Comparison of ENCODE assay signal across 9 cellular contexts in the genomic region with DNA sequence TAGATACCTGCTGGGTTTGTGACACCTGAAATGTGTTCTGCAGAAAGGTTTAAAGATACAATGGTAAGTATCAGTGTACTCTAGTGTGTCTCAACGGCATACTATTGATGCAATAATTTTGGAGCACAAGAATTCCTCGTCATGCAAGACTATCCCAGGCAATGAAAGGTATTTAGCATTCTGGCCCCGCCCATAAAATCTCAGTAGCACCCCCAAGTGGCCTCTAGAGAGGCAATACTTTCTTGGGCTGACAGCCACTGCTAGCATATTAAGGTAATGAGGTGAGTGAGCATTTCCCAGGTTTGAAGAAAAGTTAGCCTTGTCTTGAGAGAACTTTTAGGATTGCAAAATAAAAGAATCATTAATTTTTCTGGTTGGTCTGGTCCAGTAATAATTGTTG. TPM values are rescaled to one million over a fixed set of nuclear protein-coding genes. Genes with fewer than 3 reads are reported as not detected.
DNase-seq lines count a peak whose midpoint lies in the region; ATAC-seq, FAIRE-seq and TF ChIP-seq lines count a peak whose summit lies in the region.
"Had no signal": no experiment of that assay in that cellular context is flagged by ENCODE, and none has a peak within 500 bp of the region (broad histone marks: within the 10 kb centered on the region; RNA-seq: fewer than 3 reads in every experiment).

No MANE protein-coding gene starts in this region.

- H3T11ph ChIP-seq in H9 (ENCODE audit: low read length) = no peak overlapping the region

- H3K79me1 ChIP-seq in H9 (ENCODE audit: insufficient read depth, low read depth, low read length, poor library complexity, severe bottlenecking) = no peaks in the 10 kb centered on the region
- no peaks in the 10 kb centered on the region for H3K79me1 ChIP-seq in mesenchymal stem cell (replicated peaks; ENCODE audit: low read length, poor library complexity, severe bottlenecking)

- H2AFZ ChIP-seq in H9 (ENCODE audit: low read length) (no peak overlapping the region), mesenchymal stem cell (ENCODE audit: low read depth, low read length) (no peak overlapping the region)

- no peaks in the 10 kb centered on the region for H3K79me2 ChIP-seq in H9 (ENCODE audit: insufficient read depth, low read length)

- H4K5ac ChIP-seq in H9 (ENCODE audit: insufficient read length, low read depth, low read length) = no peak overlapping the region

- H3K4me3 ChIP-seq in mesenchymal stem cell (ENCODE audit: insufficient read depth in 1 of 2, low read depth in 1 of 2, low read length in 2 of 2) = no peak overlapping the region

- H3K36me3 Mint-ChIP-seq in H9 (ENCODE audit: insufficient read depth in 1 of 3, low read depth in 3 of 3) = peaks cover 0 to 12% (median 8%) of the 10 kb centered on the region in 3 experiments; a peak in 5 of 7 replicates

- no peak overlapping the region for H2BK12ac ChIP-seq in H9 (ENCODE audit: insufficient read length, low read depth, low read length)
- no peak overlapping the region for H2BK12ac ChIP-seq in mesenchymal stem cell (ENCODE audit: low read length in 2 of 2)

- H3K9me3 ChIP-seq in H9 (ENCODE audit: control insufficient read depth, low read depth, low read length) (no peaks in the 10 kb centered on the region), mesenchymal stem cell (ENCODE audit: control insufficient read depth, low read length) (no peaks in the 10 kb centered on the region)

- peak; percentile 60; the same call in 2 of the 3 replicates for TF ChIP-seq CTCF in H9 (conservative IDR thresholded peaks at IDR 0.05)
- no peak for TF ChIP-seq CTCF in D721Med (IDR thresholded peaks at IDR 0.05; ENCODE audit: insufficient read depth, missing control alignments)

- no peaks in the 10 kb centered on the region for H3K23me2 ChIP-seq in H9 (ENCODE audit: insufficient read length, low read depth, low read length, poor library complexity, severe bottlenecking)

- H3K4me2 ChIP-seq in H9 (ENCODE audit: insufficient read depth, insufficient read length, low read length) = no peak overlapping the region
- no peak overlapping the region for H3K4me2 ChIP-seq in mesenchymal stem cell (ENCODE audit: low read length, poor library complexity, severe bottlenecking)

- H3K18ac ChIP-seq in H9 (ENCODE audit: insufficient read length, low read depth, low read length) = no peak overlapping the region
- H3K18ac ChIP-seq in mesenchymal stem cell (ENCODE audit: low read depth in 1 of 2, low read length in 2 of 2) = no peak overlapping the region

- H3K14ac ChIP-seq in H9 (ENCODE audit: insufficient read depth, low read length) (no peak overlapping the region), mesenchymal stem cell (ENCODE audit: low read length in 2 of 2) (no peak overlapping the region)

- H3K4me1 ChIP-seq in H9 (ENCODE audit: insufficient read depth, low read length) = peaks cover 2% of the 10 kb centered on the region; the same call in 1 of the 2 replicates
- no peaks in the 10 kb centered on the region for H3K4me1 ChIP-seq in mesenchymal stem cell (ENCODE audit: control insufficient read depth, insufficient read depth, low read depth, low read length)

- H2BK120ac ChIP-seq in H9 (ENCODE audit: low read depth, low read length, poor library complexity, severe bottlenecking) = no peak overlapping the region
- no peak overlapping the region for H2BK120ac ChIP-seq in mesenchymal stem cell (ENCODE audit: low read depth, low read length)

- no peak overlapping the region for H3K4me3 Mint-ChIP-seq in H9

- no peak for ATAC-seq in GM18873 (IDR thresholded peaks at IDR 0.05; ENCODE audit: low FRiP score, unreplicated experiment)

- no peak overlapping the region for H3K27ac ChIP-seq in H9 (ENCODE audit: insufficient read length, low read depth, low read length)
- H3K27ac ChIP-seq in mesenchymal stem cell (ENCODE audit: low read length, poor library complexity, severe bottlenecking) = no peak overlapping the region

- DNase-seq in DMS153 treated with DMSO at 0.1 percent for 48 hours (lab: John Stamatoyannopoulos, UW; ENCODE audit: unreplicated experiment) = peak; percentile 0
- DNase-seq in DMS153 (lab: John Stamatoyannopoulos, UW) = no peak
- peak; percentile 41 for DNase-seq in H9
- peak; percentile 1 to 9 for DNase-seq in activated CD4-positive, alpha-beta T cell treated with anti-CD3 and anti-CD28 coated beads, Interleukin-2, amount 50 U/mL, for 48 hours
- DNase-seq in mesenchymal stem cell = peak; percentile 1
- DNase-seq in AML-193 (lab: John Stamatoyannopoulos, UW) = no peak
- DNase-seq in D721Med (ENCODE audit: insufficient read length, low spot score) = no peak
- DNase-seq: NCI-H2171 treated with DMSO at 0.1 percent for 48 hours had no signal

- H4K8ac ChIP-seq in H9 (replicated peaks; ENCODE audit: insufficient read length, low read depth, low read length) (no peak overlapping the region), mesenchymal stem cell (ENCODE audit: low read length) (no peak overlapping the region)

- no peak for FAIRE-seq in D721Med (lab: Jason Lieb, UNC)

- H3K27ac Mint-ChIP-seq in H9 = peak overlapping the region in 1 of 3 experiments; percentile 40; a peak in 1 of 7 replicates

- no peak overlapping the region for H2BK5ac ChIP-seq in H9 (ENCODE audit: insufficient read length, low read length)
- H2BK5ac ChIP-seq in mesenchymal stem cell (ENCODE audit: low read depth, low read length, poor library complexity, severe bottlenecking) = no peak overlapping the region

- H3K4me1 Mint-ChIP-seq in H9 = peaks cover 2 to 6% of the 10 kb centered on the region in 2 experiments; a peak in 3 of 4 replicates

- H3K27me3 Mint-ChIP-seq in H9 (ENCODE audit: low read depth) = no peaks in the 10 kb centered on the region

- no CpG with 5 or more reads among the region's 3 CpGs for WGBS in H9 (ENCODE audit: extremely low coverage, insufficient read length, low lambda C conversion rate)
- WGBS in mesenchymal stem cell = 43% methylated on average over 1 of the region's 3 CpGs

- H2AK5ac ChIP-seq in H9 (ENCODE audit: insufficient read length, low read length) (no peak overlapping the region), mesenchymal stem cell (ENCODE audit: low read length, severe bottlenecking) (no peak overlapping the region)

- H3K9ac ChIP-seq in H9 (ENCODE audit: extremely low read depth, insufficient read length, low read length) = no peak overlapping the region
- H3K9ac ChIP-seq in mesenchymal stem cell (ENCODE audit: low read length) = no peak overlapping the region

- peaks cover 0 to 16% of the 10 kb centered on the region in 2 experiments for H3K36me3 ChIP-seq in mesenchymal stem cell (ENCODE audit: control insufficient read depth in 1 of 2, insufficient read depth in 2 of 2, low read depth in 1 of 2, low read length in 2 of 2)

- H2BK20ac ChIP-seq in H9 (ENCODE audit: low read depth, low read length, poor library complexity, severe bottlenecking) = no peak overlapping the region

- H2BK15ac ChIP-seq in H9 (ENCODE audit: low read depth, low read length) (no peak overlapping the region), mesenchymal stem cell (ENCODE audit: low read depth, poor library complexity, severe bottlenecking) (no peak overlapping the region)

- H3K4ac ChIP-seq in H9 (ENCODE audit: low read depth, low read length) (no peak overlapping the region), mesenchymal stem cell (ENCODE audit: low read depth in 1 of 2, low read length in 2 of 2) (no peak overlapping the region)

- no peaks in the 10 kb centered on the region for H4K20me1 ChIP-seq in H9 (ENCODE audit: control insufficient read depth, insufficient read depth, insufficient read length)

- peaks cover 14 to 31% of the 10 kb centered on the region in 2 experiments for H3K9me3 Mint-ChIP-seq in H9

- no peak overlapping the region for H3K56ac ChIP-seq in H9 (ENCODE audit: insufficient read length, low read depth, low read length)

- H3K27me3 ChIP-seq in H9 (ENCODE audit: insufficient read depth, low read length) (no peaks in the 10 kb centered on the region), mesenchymal stem cell (ENCODE audit: control insufficient read depth in 1 of 2, insufficient read depth in 1 of 2, low read length in 2 of 2) (no peaks in the 10 kb centered on the region)

- H3K23ac ChIP-seq in H9 (ENCODE audit: insufficient read length, low read depth, low read length) = no peak overlapping the region
- H3K23ac ChIP-seq in mesenchymal stem cell (ENCODE audit: low read length in 2 of 2) = no peak overlapping the region

- H4K91ac ChIP-seq in H9 (ENCODE audit: insufficient read length, low read depth, low read length) = no peak overlapping the region
- no peak overlapping the region for H4K91ac ChIP-seq in mesenchymal stem cell (ENCODE audit: low read length)

RNA-seq across cellular contexts. Expression of a gene that starts 24.0 kb away (rescaled TPM):
- total RNA-seq in H9 (2021) = 13.5 and 14.8 TPM in 2 replicates
- 9.9 TPM for polyA plus RNA-seq in mesenchymal stem cell (2013, experiment 1 of 2)
- polyA plus RNA-seq in mesenchymal stem cell (2013, experiment 2 of 2) = 9.2 TPM

Comparison
In these comparisons a context has a peak if more than half of its experiments do, and no peak if none do; other contexts are left out.
1. DNase-seq: peak in DMS153 treated with DMSO at 0.1 percent for 48 hours (single experiment), H9 (single experiment), activated CD4-positive, alpha-beta T cell treated with anti-CD3 and anti-CD28 coated beads, Interleukin-2, amount 50 U/mL, for 48 hours (2 of 2) and mesenchymal stem cell (single experiment); none in DMS153 (single experiment), AML-193 (0 of 2) and D721Med (single experiment).